ENCODE assay signal across 8 cellular contexts in the genomic region with DNA sequence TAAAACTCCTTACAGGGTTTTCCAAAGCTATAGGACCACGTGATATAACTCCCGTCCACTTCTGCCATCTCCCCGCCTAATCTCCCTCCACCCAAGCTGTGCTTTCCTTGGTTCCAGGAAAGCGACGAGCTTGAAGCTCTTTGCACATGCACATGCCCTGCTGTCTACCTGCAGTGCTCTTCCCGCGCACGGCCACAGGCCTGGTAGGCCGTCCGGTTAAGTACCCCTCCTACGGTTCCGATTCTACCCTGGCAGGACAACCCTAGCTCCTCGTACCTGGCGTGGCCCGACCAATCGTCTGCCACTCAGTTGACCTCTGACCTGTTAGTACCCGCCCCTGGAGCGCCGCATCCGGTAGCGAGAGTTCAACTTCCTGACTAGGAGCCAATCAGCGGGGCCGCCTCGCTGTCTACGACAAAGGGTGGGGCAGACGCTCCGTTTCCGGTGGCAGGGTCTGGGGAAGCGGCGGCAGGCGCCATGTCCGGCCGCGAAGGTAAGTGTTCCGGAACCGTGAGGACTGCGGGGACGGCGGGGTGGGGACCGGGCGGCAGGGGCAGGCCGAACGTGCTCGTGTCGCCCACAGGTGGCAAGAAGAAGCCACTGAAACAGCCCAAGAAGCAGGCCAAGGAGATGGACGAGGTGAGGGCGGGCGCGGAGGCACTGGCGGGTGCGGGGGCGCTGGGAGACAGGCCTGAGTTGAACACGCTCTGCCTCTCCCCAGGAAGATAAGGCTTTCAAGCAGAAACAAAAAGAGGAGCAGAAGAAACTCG. TPM values are rescaled to one million over a fixed set of nuclear protein-coding genes. Genes with fewer than 3 reads are reported as not detected.
DNase-seq lines count a peak whose midpoint lies in the region; ATAC-seq and TF ChIP-seq lines count a peak whose summit lies in the region.

A gene with protein sequence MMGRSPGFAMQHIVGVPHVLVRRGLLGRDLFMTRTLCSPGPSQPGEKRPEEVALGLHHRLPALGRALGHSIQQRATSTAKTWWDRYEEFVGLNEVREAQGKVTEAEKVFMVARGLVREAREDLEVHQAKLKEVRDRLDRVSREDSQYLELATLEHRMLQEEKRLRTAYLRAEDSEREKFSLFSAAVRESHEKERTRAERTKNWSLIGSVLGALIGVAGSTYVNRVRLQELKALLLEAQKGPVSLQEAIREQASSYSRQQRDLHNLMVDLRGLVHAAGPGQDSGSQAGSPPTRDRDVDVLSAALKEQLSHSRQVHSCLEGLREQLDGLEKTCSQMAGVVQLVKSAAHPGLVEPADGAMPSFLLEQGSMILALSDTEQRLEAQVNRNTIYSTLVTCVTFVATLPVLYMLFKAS (minus strand): TSS at position 300 of the 770 bp plus-strand sequence. CDS start 4,991 bp downstream, outside the sequence.
A gene (plus strand): TSS at position 438 of the 770 bp plus-strand sequence. CDS start 40 bp downstream, at position 478.

- H3K79me2 ChIP-seq in SK-N-SH (ENCODE audit: insufficient read depth): peaks cover 50% of the 10 kb centered on the region

- peak; percentile 94 for DNase-seq in GM06990 (ENCODE audit: extremely low read depth, insufficient read length)
- DNase-seq in NCI-H1048 (lab: John Stamatoyannopoulos, UW): peak; percentile 95
- peak; percentile 98 for DNase-seq in SK-N-SH
- peak; percentile 99 for DNase-seq in activated naive CD4-positive, alpha-beta T cell treated with anti-CD3 and anti-CD28 coated beads, Interleukin-2, amount 50 U/mL, for 16 hours
- peak; percentile 85 to 99 (median 97) for DNase-seq in substantia nigra (lab: John Stamatoyannopoulos, UW)

- CTCF ChIA-PET in SK-N-SH (lab: Yijun Ruan, JAX): interaction anchor here (1.2 to 3.4 kb wide), 10 partner anchors 11 to 245 kb away, joined by 3 to 18 read pairs (median 8); a partner anchor contains a TSS

- H3F3A ChIP-seq in SK-N-SH (replicated peaks; ENCODE audit: insufficient read depth): peaks cover 27% of the 10 kb centered on the region

- TF ChIP-seq EP300 in SK-N-SH (IDR thresholded peaks at IDR 0.05; ENCODE audit: borderline replicate concordance in 1 of 2, low read depth in 1 of 2, low read length in 1 of 2) (0 out of 4 replicates have a peak, but pooled peaks of 1 of the 2 experiments have one; percentile 20), gastroesophageal sphincter (IDR thresholded peaks at IDR 0.05) (no peak)

- ATAC-seq in HG02571 (IDR thresholded peaks at IDR 0.05; ENCODE audit: unreplicated experiment) (peak; percentile 92), gastroesophageal sphincter (peak; percentile 98)

- WGBS in SK-N-SH (ENCODE audit: low lambda C conversion rate): 1% methylated on average over 19 of the region's 54 CpGs
- WGBS in gastroesophageal sphincter (ENCODE audit: low coverage in 1 of 2), 2 donors: 0 to 10% methylated on average over 2 to 14 of the region's 54 CpGs

- H3K4me3 ChIP-seq in GM06990 (replicated peaks; ENCODE audit: low read depth, low read length) (peak within 1 kb of the TSS; percentile 99), SK-N-SH (ENCODE audit: low read depth in 2 of 2, low read length in 1 of 2) (peak within 1 kb of the TSS; percentile 79 to 86), gastroesophageal sphincter (peak within 1 kb of the TSS; percentile 83 to 89), neutrophil (ENCODE audit: low read depth in 1 of 2, low read length in 1 of 2) (peak within 1 kb of the TSS; percentile 83 to 85)

- peak within 1 kb of the TSS; percentile 64 for H2AFZ ChIP-seq in SK-N-SH (ENCODE audit: low read depth)

- no peaks in the 10 kb centered on the region for H3K27me3 ChIP-seq in GM06990 (replicated peaks; ENCODE audit: control insufficient read depth, insufficient read depth, low read length)
- no peaks in the 10 kb centered on the region for H3K27me3 ChIP-seq in SK-N-SH (ENCODE audit: insufficient read depth)
- H3K27me3 ChIP-seq in gastroesophageal sphincter: no peaks in the 10 kb centered on the region
- H3K27me3 ChIP-seq in neutrophil: no peaks in the 10 kb centered on the region

- peaks cover 8 to 20% of the 10 kb centered on the region in 2 experiments for H3K4me1 ChIP-seq in SK-N-SH (ENCODE audit: control insufficient read depth in 1 of 2, insufficient read depth in 2 of 2, low read depth in 1 of 2, low read length in 1 of 2)
- peaks cover 0 to 51% (median 17%) of the 10 kb centered on the region in 3 donors for H3K4me1 ChIP-seq in gastroesophageal sphincter
- peaks cover 23 to 39% of the 10 kb centered on the region in 2 experiments for H3K4me1 ChIP-seq in neutrophil (ENCODE audit: control insufficient read depth in 1 of 2, insufficient read depth in 1 of 2, low read depth in 1 of 2, low read length in 1 of 2)

- H3K9ac ChIP-seq in SK-N-SH: peak within 1 kb of the TSS; percentile 86

- TF ChIP-seq RAD21 in SK-N-SH (IDR thresholded peaks at IDR 0.05; ENCODE audit: low read length): no peak

- H3K9me2 ChIP-seq in SK-N-SH: no peaks in the 10 kb centered on the region

- H3K27ac ChIP-seq in SK-N-SH (ENCODE audit: low read depth in 2 of 2, low read length in 1 of 2) (peak within 1 kb of the TSS; percentile 64 to 86), gastroesophageal sphincter (peak within 1 kb of the TSS; percentile 87 to 96 (median 92)), neutrophil (peak within 1 kb of the TSS; percentile 91), substantia nigra (ENCODE audit: low read depth, low read length, poor library complexity, severe bottlenecking) (peak within 1 kb of the TSS; percentile 82)

- no peaks in the 10 kb centered on the region for H3K9me3 ChIP-seq in SK-N-SH
- H3K9me3 ChIP-seq in gastroesophageal sphincter: no peaks in the 10 kb centered on the region
- H3K9me3 ChIP-seq in neutrophil: no peaks in the 10 kb centered on the region

- peak; percentile 92 to 93 for TF ChIP-seq POLR2A in gastroesophageal sphincter (IDR thresholded peaks at IDR 0.05)

- POLR2A ChIA-PET in SK-N-SH (lab: Yijun Ruan, JAX): interaction anchor here (0.6 to 1.6 kb wide), 14 partner anchors 9 to 252 kb away, joined by 3 to 11 read pairs (median 4); a partner anchor contains a TSS

- H3K36me3 ChIP-seq in GM06990 (ENCODE audit: control insufficient read depth, insufficient read depth, low read length): peaks cover 12% of the 10 kb centered on the region
- peaks cover 21 to 27% of the 10 kb centered on the region in 2 experiments for H3K36me3 ChIP-seq in SK-N-SH (replicated peaks in 1 of 2; ENCODE audit: control insufficient read depth in 1 of 2, insufficient read depth in 2 of 2, low read length in 1 of 2)
- H3K36me3 ChIP-seq in gastroesophageal sphincter: peaks cover 0 to 39% of the 10 kb centered on the region in 2 donors
- H3K36me3 ChIP-seq in neutrophil: peaks cover 33% of the 10 kb centered on the region

- no peak for TF ChIP-seq CTCF in GM06990 (IDR thresholded peaks at IDR 0.05; ENCODE audit: insufficient read depth, low read length, poor library complexity, severe bottlenecking)
- no peak for TF ChIP-seq CTCF in SK-N-SH (IDR thresholded peaks at IDR 0.05)
- TF ChIP-seq CTCF in gastroesophageal sphincter (IDR thresholded peaks at IDR 0.05): no peak
- peak; percentile 47 for TF ChIP-seq CTCF in neutrophil (IDR thresholded peaks at IDR 0.05)

- H3K4me2 ChIP-seq in SK-N-SH: peak within 1 kb of the TSS; percentile 85

- peaks cover 14% of the 10 kb centered on the region for H4K20me1 ChIP-seq in SK-N-SH (ENCODE audit: insufficient read depth)

TF ChIP-seq in SK-N-SH, 30 proteins besides CTCF, POLR2A, EP300 and RAD21 (continues in another document):
- TF ChIP-seq EZH2phosphoT487 (IDR thresholded peaks at IDR 0.05; ENCODE audit: borderline replicate concordance, low read depth): no peak
- TF ChIP-seq GABPA (IDR thresholded peaks at IDR 0.05; ENCODE audit: low read depth): peak; percentile 99
- no peak for TF ChIP-seq SMC3 (IDR thresholded peaks at IDR 0.05; ENCODE audit: low read depth, low read length)
- TF ChIP-seq, protein P1, sequence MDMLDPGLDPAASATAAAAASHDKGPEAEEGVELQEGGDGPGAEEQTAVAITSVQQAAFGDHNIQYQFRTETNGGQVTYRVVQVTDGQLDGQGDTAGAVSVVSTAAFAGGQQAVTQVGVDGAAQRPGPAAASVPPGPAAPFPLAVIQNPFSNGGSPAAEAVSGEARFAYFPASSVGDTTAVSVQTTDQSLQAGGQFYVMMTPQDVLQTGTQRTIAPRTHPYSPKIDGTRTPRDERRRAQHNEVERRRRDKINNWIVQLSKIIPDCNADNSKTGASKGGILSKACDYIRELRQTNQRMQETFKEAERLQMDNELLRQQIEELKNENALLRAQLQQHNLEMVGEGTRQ (IDR thresholded peaks at IDR 0.05; ENCODE audit: borderline replicate concordance, low read depth, low read length): no peak
- 0 out of 2 replicates have a peak, but pooled peaks have one; percentile 19 for TF ChIP-seq SIN3A (IDR thresholded peaks at IDR 0.05; ENCODE audit: borderline replicate concordance, low read depth, low read length)
- TF ChIP-seq FOXJ3 (CRISPR knock-in tag; IDR thresholded peaks at IDR 0.05): no peak
- TF ChIP-seq NRF1 (IDR thresholded peaks at IDR 0.05; ENCODE audit: low read depth, low read length): no peak
- TF ChIP-seq, protein P2, sequence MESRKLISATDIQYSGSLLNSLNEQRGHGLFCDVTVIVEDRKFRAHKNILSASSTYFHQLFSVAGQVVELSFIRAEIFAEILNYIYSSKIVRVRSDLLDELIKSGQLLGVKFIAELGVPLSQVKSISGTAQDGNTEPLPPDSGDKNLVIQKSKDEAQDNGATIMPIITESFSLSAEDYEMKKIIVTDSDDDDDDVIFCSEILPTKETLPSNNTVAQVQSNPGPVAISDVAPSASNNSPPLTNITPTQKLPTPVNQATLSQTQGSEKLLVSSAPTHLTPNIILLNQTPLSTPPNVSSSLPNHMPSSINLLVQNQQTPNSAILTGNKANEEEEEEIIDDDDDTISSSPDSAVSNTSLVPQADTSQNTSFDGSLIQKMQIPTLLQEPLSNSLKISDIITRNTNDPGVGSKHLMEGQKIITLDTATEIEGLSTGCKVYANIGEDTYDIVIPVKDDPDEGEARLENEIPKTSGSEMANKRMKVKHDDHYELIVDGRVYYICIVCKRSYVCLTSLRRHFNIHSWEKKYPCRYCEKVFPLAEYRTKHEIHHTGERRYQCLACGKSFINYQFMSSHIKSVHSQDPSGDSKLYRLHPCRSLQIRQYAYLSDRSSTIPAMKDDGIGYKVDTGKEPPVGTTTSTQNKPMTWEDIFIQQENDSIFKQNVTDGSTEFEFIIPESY (IDR thresholded peaks at IDR 0.05; ENCODE audit: borderline replicate concordance, low read depth): no peak
- TF ChIP-seq TCF12 (IDR thresholded peaks at IDR 0.05): no peak
- peak; percentile 92 for TF ChIP-seq MXI1 (IDR thresholded peaks at IDR 0.05; ENCODE audit: low read depth, low read length)
- peak; percentile 58 for TF ChIP-seq TAF1 (IDR thresholded peaks at IDR 0.05; ENCODE audit: borderline replicate concordance, low read depth, low read length)

RNA-seq across cellular contexts. Expression of the first gene that starts in this region (rescaled TPM):
- 24.2 and 29.6 TPM in 2 replicates for polyA plus RNA-seq in SK-N-SH (2012; rRNA removed)
- polyA plus RNA-seq in SK-N-SH (2012; cell fraction: cytosol; rRNA removed): 22.7 and 27.4 TPM in 2 replicates
- polyA plus RNA-seq in SK-N-SH (2012; cell fraction: nucleus; rRNA removed): 15.3 and 20.4 TPM in 2 replicates
- 10 to 100 TPM; 10.2 to 32.6 (median 26.3) TPM for total RNA-seq in gastroesophageal sphincter

RNA-seq across cellular contexts. Expression of the second gene that starts in this region (rescaled TPM):
- 393 and 438 TPM in 2 replicates for polyA plus RNA-seq in SK-N-SH (2012; rRNA removed)
- polyA plus RNA-seq in SK-N-SH (2012; cell fraction: cytosol; rRNA removed): 655 and 1,170 TPM in 2 replicates
- 91.0 and 95.9 TPM in 2 replicates for polyA plus RNA-seq in SK-N-SH (2012; cell fraction: nucleus; rRNA removed)
- 100 to 1,000 TPM; 200 to 329 (median 260) TPM for total RNA-seq in gastroesophageal sphincter

Comparison
In these comparisons a context has a peak if more than half of its experiments do, and no peak if none do; other contexts are left out.
1. Peak in every context shown above with its lines: DNase-seq, ATAC-seq, H3K4me3 ChIP-seq and H3K27ac ChIP-seq.